Comparison of ENCODE assay signal across 26 cellular contexts in genomic region chr9:93079371-93079770, GRCh38. TPM values are rescaled to one million over a fixed set of nuclear protein-coding genes. Genes with fewer than 3 reads are reported as not detected.
DNase-seq lines count a peak whose midpoint lies in the region; ATAC-seq, FAIRE-seq and TF ChIP-seq lines count a peak whose summit lies in the region.
"Had no signal": no experiment of that assay in that cellular context is flagged by ENCODE, and none has a peak within 500 bp of the region (broad histone marks: within the 10 kb centered on the region; RNA-seq: fewer than 3 reads in every experiment).

No MANE protein-coding gene starts in this region.

- intact Hi-C loops in lower lobe of right lung (cut with DNase I) (no loop called here), tibial artery (cut with DNase I; ENCODE audit: low total_unique reads) (no loop called here), testis (cut with DNase I; ENCODE audit: low total_unique reads) (no loop called here)

- TF ChIP-seq CTCF in lower lobe of right lung (IDR thresholded peaks at IDR 0.05) (no peak), tibial artery (IDR thresholded peaks at IDR 0.05) (no peak), testis (IDR thresholded peaks at IDR 0.05) (no peak)

- H3K9me3 ChIP-seq in lower lobe of right lung (no peaks in the 10 kb centered on the region), tibial artery (no peaks in the 10 kb centered on the region), testis (no peaks in the 10 kb centered on the region)
- H3K9me3 ChIP-seq: adrenal gland, left ventricle myocardium inferior had no signal

- no peaks in the 10 kb centered on the region for H3K27me3 Mint-ChIP-seq in activated naive CD4-positive, alpha-beta T cell treated with anti-CD3 and anti-CD28 coated beads, Interleukin-2, amount 10 ng/mL, durations not matched to agents 7 days and 5 days
- no peaks in the 10 kb centered on the region for H3K27me3 Mint-ChIP-seq in activated T-helper 17 cell treated with anti-CD3 and anti-CD28 coated beads, Interleukin-2, amount 50 U/mL, for 72 hours
- H3K27me3 Mint-ChIP-seq: progenitor cell of endocrine pancreas had no signal

- CTCF ChIA-PET in activated naive CD4-positive, alpha-beta T cell treated with anti-CD3 and anti-CD28 coated beads, Interleukin-2, amount 10 ng/mL, durations not matched to agents 7 days and 5 days (lab: Charles Lee) = interaction anchor here (0.8 kb wide), 1 partner anchor 77 kb away, joined by 3 read pairs; no protein-coding TSS in a partner anchor

- no peak for TF ChIP-seq POLR2A in testis (IDR thresholded peaks at IDR 0.05)

- H3K4me3 Mint-ChIP-seq in activated naive CD4-positive, alpha-beta T cell treated with anti-CD3 and anti-CD28 coated beads, Interleukin-2, amount 10 ng/mL, durations not matched to agents 7 days and 5 days = no peak overlapping the region
- H3K4me3 Mint-ChIP-seq in activated T-helper 17 cell treated with anti-CD3 and anti-CD28 coated beads, Interleukin-2, amount 50 U/mL, for 72 hours = no peak overlapping the region
- H3K4me3 Mint-ChIP-seq: CD14-positive monocyte, H9 had no signal

- peak; percentile 10 for DNase-seq in activated naive CD4-positive, alpha-beta T cell treated with anti-CD3 and anti-CD28 coated beads, Interleukin-2, amount 10 ng/mL, durations not matched to agents 7 days and 5 days
- DNase-seq in activated naive CD4-positive, alpha-beta T cell treated with Interleukin-2 at 50 U/mL for 16 hours = no peak
- DNase-seq in lower lobe of right lung (peak; percentile 34), tibial artery (peak; percentile 12 to 48), HTR-8/SVneo (ENCODE audit: insufficient read length, low spot score) (no peak), testis (no peak)
- DNase-seq: activated CD4-positive, CD25-positive, alpha-beta regulatory T cell; brain microvascular endothelial cell; effector memory CD4-positive, alpha-beta T cell; foreskin fibroblast; H9; KG1; left ventricle myocardium inferior; MM.1S; NCI-H1436; NCI-H2107; NCI-H446; SHP77 had no signal

- peaks cover 9% of the 10 kb centered on the region for H3K4me1 ChIP-seq in lower lobe of right lung
- no peaks in the 10 kb centered on the region for H3K4me1 ChIP-seq in tibial artery
- H3K4me1 ChIP-seq in testis = no peaks in the 10 kb centered on the region
- H3K4me1 ChIP-seq: adrenal gland, left ventricle myocardium inferior had no signal

- no peaks in the 10 kb centered on the region for H3K27me3 ChIP-seq in lower lobe of right lung (ENCODE audit: low read depth)
- no peaks in the 10 kb centered on the region for H3K27me3 ChIP-seq in tibial artery
- no peaks in the 10 kb centered on the region for H3K27me3 ChIP-seq in testis
- H3K27me3 ChIP-seq: adrenal gland, brain microvascular endothelial cell had no signal

- no peak overlapping the region for H3K4me3 ChIP-seq in lower lobe of right lung
- H3K4me3 ChIP-seq in tibial artery = no peak overlapping the region
- H3K4me3 ChIP-seq in testis = no peak overlapping the region
- H3K4me3 ChIP-seq: adrenal gland, left ventricle myocardium inferior had no signal

- FAIRE-seq in HTR-8/SVneo (lab: Jason Lieb, UNC) = no peak
- FAIRE-seq: colon, GM19239 had no signal

- no peak for ATAC-seq in activated T-helper 17 cell treated with anti-CD3 and anti-CD28 coated beads, Interleukin-2, amount 50 U/mL, for 72 hours (replicated peaks)
- ATAC-seq in lower lobe of right lung = no peak

- H3K27ac ChIP-seq in lower lobe of right lung (no peak overlapping the region), tibial artery (no peak overlapping the region), testis (no peak overlapping the region)
- H3K27ac ChIP-seq: adrenal gland, brain microvascular endothelial cell, left ventricle myocardium inferior had no signal

- whole genome bisulfite sequencing in testis, 2 donors = 86 to 93% methylated on average over 5 to 13 of the region's 13 CpGs

- H3K36me3 ChIP-seq in lower lobe of right lung = no peaks in the 10 kb centered on the region
- H3K36me3 ChIP-seq in tibial artery = peaks cover 0 to 2% (median 0%) of the 10 kb centered on the region in 3 donors
- H3K36me3 ChIP-seq in testis (ENCODE audit: low read depth, missing control alignments) = no peaks in the 10 kb centered on the region
- H3K36me3 ChIP-seq: adrenal gland, brain microvascular endothelial cell, left ventricle myocardium inferior had no signal

- H3K36me3 Mint-ChIP-seq in activated naive CD4-positive, alpha-beta T cell treated with anti-CD3 and anti-CD28 coated beads, Interleukin-2, amount 10 ng/mL, durations not matched to agents 7 days and 5 days = peaks cover 61% of the 10 kb centered on the region
- peaks cover 62% of the 10 kb centered on the region for H3K36me3 Mint-ChIP-seq in activated T-helper 17 cell treated with anti-CD3 and anti-CD28 coated beads, Interleukin-2, amount 50 U/mL, for 72 hours (ENCODE audit: low read depth)

- H3K4me1 Mint-ChIP-seq in activated naive CD4-positive, alpha-beta T cell treated with anti-CD3 and anti-CD28 coated beads, Interleukin-2, amount 10 ng/mL, durations not matched to agents 7 days and 5 days = peaks cover 41% of the 10 kb centered on the region
- H3K4me1 Mint-ChIP-seq in activated T-helper 17 cell treated with anti-CD3 and anti-CD28 coated beads, Interleukin-2, amount 50 U/mL, for 72 hours = peaks cover 24% of the 10 kb centered on the region

- H3K9me3 Mint-ChIP-seq in activated naive CD4-positive, alpha-beta T cell treated with anti-CD3 and anti-CD28 coated beads, Interleukin-2, amount 10 ng/mL, durations not matched to agents 7 days and 5 days = no peaks in the 10 kb centered on the region
- H3K9me3 Mint-ChIP-seq in activated T-helper 17 cell treated with anti-CD3 and anti-CD28 coated beads, Interleukin-2, amount 50 U/mL, for 72 hours = peaks cover 4% of the 10 kb centered on the region
- H3K9me3 Mint-ChIP-seq: CD14-positive monocyte, H9 had no signal

- no peak overlapping the region for H3K27ac Mint-ChIP-seq in activated naive CD4-positive, alpha-beta T cell treated with anti-CD3 and anti-CD28 coated beads, Interleukin-2, amount 10 ng/mL, durations not matched to agents 7 days and 5 days
- H3K27ac Mint-ChIP-seq in activated T-helper 17 cell treated with anti-CD3 and anti-CD28 coated beads, Interleukin-2, amount 50 U/mL, for 72 hours = peak overlapping the region; percentile 66
- H3K27ac Mint-ChIP-seq: H9, progenitor cell of endocrine pancreas had no signal

RNA-seq across cellular contexts. Expression of gene CARD19, which starts 16.6 kb away (rescaled TPM):
- total RNA-seq in activated T-helper 17 cell treated with anti-CD3 and anti-CD28 coated beads, Interleukin-2, amount 50 U/mL, for 72 hours = 10 to 100 TPM; 83.6 to 87.3 TPM
- 25.6 TPM for total RNA-seq in lower lobe of right lung
- 100 to 1,000 TPM; 138 to 147 TPM for total RNA-seq in testis
- 99.4 TPM for polyA plus RNA-seq in testis (ENCODE audit: insufficient read depth, low read depth, low replicate concordance)

RNA-seq across cellular contexts. Expression of gene SUSD3, which starts 20.9 kb away (rescaled TPM):
- 10 to 100 TPM; 45.4 to 68.4 TPM for total RNA-seq in activated T-helper 17 cell treated with anti-CD3 and anti-CD28 coated beads, Interleukin-2, amount 50 U/mL, for 72 hours
- total RNA-seq in lower lobe of right lung = 5.3 TPM
- 100 to 1,000 TPM; 282 to 537 TPM for total RNA-seq in testis
- 172 TPM for polyA plus RNA-seq in testis (ENCODE audit: insufficient read depth, low read depth, low replicate concordance)
- total RNA-seq: HT1080 had no signal
- polyA plus RNA-seq: neural cell had no signal

RNA-seq across cellular contexts. Expression of gene NINJ1, which starts 54.7 kb away (rescaled TPM):
- 100 to 1,000 TPM in 1 of 2 donors, 10 to 100 TPM in 1; 56.0 to 197 TPM for total RNA-seq in activated T-helper 17 cell treated with anti-CD3 and anti-CD28 coated beads, Interleukin-2, amount 50 U/mL, for 72 hours
- 46.6 TPM for total RNA-seq in lower lobe of right lung
- 100 to 1,000 TPM; 148 to 152 TPM for total RNA-seq in testis
- 99.3 TPM for polyA plus RNA-seq in testis (ENCODE audit: insufficient read depth, low read depth, low replicate concordance)

Comparison
In these comparisons a context has a peak if more than half of its experiments do, and no peak if none do; other contexts are left out.
1. DNase-seq: peak in activated naive CD4-positive, alpha-beta T cell treated with anti-CD3 and anti-CD28 coated beads, Interleukin-2, amount 10 ng/mL, durations not matched to agents 7 days and 5 days (single experiment), lower lobe of right lung (single experiment) and tibial artery (2 of 2); none in activated naive CD4-positive, alpha-beta T cell treated with Interleukin-2 at 50 U/mL for 16 hours (single experiment), HTR-8/SVneo (single experiment) and testis (single experiment).
2. RNA of gene SUSD3, which starts 20.9 kb away (total RNA-seq): 282 to 537 TPM in testis; 45.4 to 68.4 TPM in activated T-helper 17 cell treated with anti-CD3 and anti-CD28 coated beads, Interleukin-2, amount 50 U/mL, for 72 hours and 5.3 TPM in lower lobe of right lung (single experiment); every median in the first group is over 4 times any median in the second.